In the genomic region with DNA sequence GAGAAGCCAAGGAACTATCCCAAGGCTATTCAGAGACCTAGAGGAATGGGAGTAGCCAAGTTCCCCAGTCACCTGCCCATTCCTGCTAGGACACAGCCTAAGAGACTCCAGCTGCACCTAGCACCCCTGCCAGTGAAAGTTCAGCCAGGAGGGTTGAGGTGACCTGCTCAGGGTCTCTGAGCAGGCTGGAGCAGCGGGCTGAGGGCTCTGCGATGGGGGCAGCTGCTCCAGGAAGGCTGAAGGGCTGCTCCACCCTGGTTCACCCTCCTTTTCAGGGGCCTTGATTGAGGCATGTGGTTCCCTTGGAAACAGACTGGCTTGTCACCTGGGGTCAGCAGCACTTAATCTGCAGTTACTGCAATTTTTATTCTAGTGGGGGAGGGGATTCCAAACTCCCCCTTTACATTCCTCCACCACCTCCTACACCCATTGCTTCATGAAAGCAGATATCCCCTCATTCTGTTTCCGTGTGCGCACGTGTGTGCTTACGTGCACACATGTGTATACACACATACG, we compare ENCODE assay signal across 18 cellular contexts.
"Had no signal": no experiment of that assay in that cellular context is flagged by ENCODE, and none has a peak within 500 bp of the region (broad histone marks: within the 10 kb centered on the region; RNA-seq: fewer than 3 reads in every experiment).

No MANE protein-coding gene starts in this region.

- H3K36me3 Mint-ChIP-seq: activated naive CD4-positive, alpha-beta T cell treated with anti-CD3 and anti-CD28 coated beads, Interleukin-2, amount 50 U/mL, for 72 hours had no signal

- H3K9me3 ChIP-seq: gastrocnemius medialis, psoas muscle, suprapubic skin had no signal

- H3K36me3 ChIP-seq: cardiac muscle cell, gastrocnemius medialis, heart right ventricle, suprapubic skin had no signal

- H3K4me3 ChIP-seq: cardiac muscle cell, dorsolateral prefrontal cortex, gastrocnemius medialis, heart right ventricle, psoas muscle, suprapubic skin had no signal

- H3K4me1 ChIP-seq: psoas muscle had no signal

- H3K27ac ChIP-seq: cardiac muscle cell, dorsolateral prefrontal cortex, gastrocnemius medialis, heart right ventricle, psoas muscle, suprapubic skin had no signal

- H3K27me3 ChIP-seq: cardiac muscle cell had no signal

- H3K4me3 Mint-ChIP-seq: nephron progenitor cell; stimulated activated naive CD8-positive, alpha-beta T cell treated with anti-CD3 and anti-CD28 coated beads, Interleukin-15, Interleukin-2, amounts not matched to agents 100 ng/mL and 50 ng/mL, for 24 hours had no signal

- DNase-seq: activated CD4-positive, CD25-positive, alpha-beta regulatory T cell; activated effector memory CD4-positive, alpha-beta T cell treated with anti-CD3 and anti-CD28 coated beads, Interleukin-2, amount 50 U/mL, for 16 hours; activated T-cell treated with anti-CD3 and anti-CD28 coated beads, Interleukin-2, amount 50 U/mL, for 48 hours; dorsolateral prefrontal cortex; erythroblast; gastrocnemius medialis; heart right ventricle; kidney; mesenchymal stem cell; nephron progenitor cell; psoas muscle; SW 1271; trophoblast cell had no signal

- H3K9me3 Mint-ChIP-seq: stimulated activated naive CD8-positive, alpha-beta T cell treated with anti-CD3 and anti-CD28 coated beads, Interleukin-15, Interleukin-2, amounts not matched to agents 100 ng/mL and 50 ng/mL, for 24 hours had no signal

- H3K27ac Mint-ChIP-seq: activated naive CD4-positive, alpha-beta T cell treated with anti-CD3 and anti-CD28 coated beads, Interleukin-2, amount 50 U/mL, for 72 hours; nephron progenitor cell; stimulated activated naive CD8-positive, alpha-beta T cell treated with anti-CD3 and anti-CD28 coated beads, Interleukin-15, Interleukin-2, amounts not matched to agents 100 ng/mL and 50 ng/mL, for 24 hours had no signal

- ATAC-seq: activated naive CD4-positive, alpha-beta T cell treated with anti-CD3 and anti-CD28 coated beads, Interleukin-2, amount 50 U/mL, for 72 hours; gastrocnemius medialis; psoas muscle; sciatic nerve had no signal
